Comparison of ENCODE assay signal across 2 cellular contexts in the genomic region with DNA sequence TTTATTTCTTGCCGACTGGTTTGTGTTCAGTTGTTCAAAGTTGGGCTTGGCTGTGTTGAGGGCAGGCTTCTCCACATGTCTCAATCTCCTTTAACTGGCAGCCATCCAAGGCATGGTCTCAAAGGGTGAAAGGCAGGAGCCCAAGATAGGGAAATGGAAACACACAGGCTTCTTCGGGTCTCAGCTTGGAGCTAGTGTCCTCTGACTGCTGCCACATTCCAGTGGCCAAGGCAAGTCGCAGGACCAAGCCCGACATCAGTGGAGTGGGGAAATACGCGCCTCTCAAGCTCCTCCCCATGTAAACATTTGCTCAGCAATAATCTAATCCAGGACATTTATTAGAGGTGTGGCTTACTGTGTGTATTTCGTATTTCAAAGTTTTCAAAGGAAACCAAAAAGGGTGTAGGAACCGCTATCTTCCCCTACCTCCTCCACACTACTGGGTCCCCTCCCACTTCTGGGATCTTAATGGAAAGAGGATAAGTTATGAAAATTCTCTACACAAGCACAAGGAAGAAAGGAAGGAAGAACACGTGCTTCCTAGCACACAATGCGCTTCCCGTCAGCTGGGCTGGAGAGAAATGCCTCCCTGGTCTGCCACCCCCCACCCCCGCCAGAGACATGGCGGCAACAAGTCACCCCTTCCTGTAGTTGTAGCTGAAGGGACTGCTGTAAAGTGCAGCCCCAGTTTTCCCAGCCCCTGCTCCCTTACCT.
TF ChIP-seq lines count a peak whose summit lies in the region.

No MANE protein-coding gene starts in this region.

TF ChIP-seq in IMR-90, 13 proteins besides CTCF, POLR2A, EP300 and RAD21 (continued from another document):
- TF ChIP-seq RFX5 (IDR thresholded peaks at IDR 0.05; ENCODE audit: low read depth, low read length) = no peak
- TF ChIP-seq MAFK (IDR thresholded peaks at IDR 0.05; ENCODE audit: low read depth, low read length) = no peak
- no peak for TF ChIP-seq ELK1 (IDR thresholded peaks at IDR 0.05; ENCODE audit: borderline replicate concordance, low read depth, low read length)
- no peak for TF ChIP-seq CHD1 (IDR thresholded peaks at IDR 0.05; ENCODE audit: low read depth, low read length)
- no peak for TF ChIP-seq FOS (IDR thresholded peaks at IDR 0.05; ENCODE audit: low read depth, low read length)
- TF ChIP-seq MAZ (IDR thresholded peaks at IDR 0.05; ENCODE audit: borderline replicate concordance, low read depth, low read length) = no peak
- no peak for TF ChIP-seq CEBPB (IDR thresholded peaks at IDR 0.05; ENCODE audit: low read depth, low read length)
- no peak for TF ChIP-seq NFE2L2 (IDR thresholded peaks at IDR 0.05; ENCODE audit: low read depth, low read length)
- TF ChIP-seq SMC3 (IDR thresholded peaks at IDR 0.05; ENCODE audit: low read depth, low read length) = no peak
- TF ChIP-seq, protein P1, sequence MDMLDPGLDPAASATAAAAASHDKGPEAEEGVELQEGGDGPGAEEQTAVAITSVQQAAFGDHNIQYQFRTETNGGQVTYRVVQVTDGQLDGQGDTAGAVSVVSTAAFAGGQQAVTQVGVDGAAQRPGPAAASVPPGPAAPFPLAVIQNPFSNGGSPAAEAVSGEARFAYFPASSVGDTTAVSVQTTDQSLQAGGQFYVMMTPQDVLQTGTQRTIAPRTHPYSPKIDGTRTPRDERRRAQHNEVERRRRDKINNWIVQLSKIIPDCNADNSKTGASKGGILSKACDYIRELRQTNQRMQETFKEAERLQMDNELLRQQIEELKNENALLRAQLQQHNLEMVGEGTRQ (IDR thresholded peaks at IDR 0.05; ENCODE audit: low read depth, low read length) = no peak
- no peak for TF ChIP-seq RCOR1 (IDR thresholded peaks at IDR 0.05; ENCODE audit: insufficient replicate concordance, low read length)

TF ChIP-seq in liver, 16 proteins besides CTCF, POLR2A, EP300 and RAD21 (continued from another document):
- TF ChIP-seq, protein P2, sequence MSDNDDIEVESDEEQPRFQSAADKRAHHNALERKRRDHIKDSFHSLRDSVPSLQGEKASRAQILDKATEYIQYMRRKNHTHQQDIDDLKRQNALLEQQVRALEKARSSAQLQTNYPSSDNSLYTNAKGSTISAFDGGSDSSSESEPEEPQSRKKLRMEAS (IDR thresholded peaks at IDR 0.05) = peak; percentile 44
- no peak for TF ChIP-seq NR2F2 (IDR thresholded peaks at IDR 0.05)
- TF ChIP-seq YY1 (IDR thresholded peaks at IDR 0.05) = no peak
- TF ChIP-seq, protein P3, sequence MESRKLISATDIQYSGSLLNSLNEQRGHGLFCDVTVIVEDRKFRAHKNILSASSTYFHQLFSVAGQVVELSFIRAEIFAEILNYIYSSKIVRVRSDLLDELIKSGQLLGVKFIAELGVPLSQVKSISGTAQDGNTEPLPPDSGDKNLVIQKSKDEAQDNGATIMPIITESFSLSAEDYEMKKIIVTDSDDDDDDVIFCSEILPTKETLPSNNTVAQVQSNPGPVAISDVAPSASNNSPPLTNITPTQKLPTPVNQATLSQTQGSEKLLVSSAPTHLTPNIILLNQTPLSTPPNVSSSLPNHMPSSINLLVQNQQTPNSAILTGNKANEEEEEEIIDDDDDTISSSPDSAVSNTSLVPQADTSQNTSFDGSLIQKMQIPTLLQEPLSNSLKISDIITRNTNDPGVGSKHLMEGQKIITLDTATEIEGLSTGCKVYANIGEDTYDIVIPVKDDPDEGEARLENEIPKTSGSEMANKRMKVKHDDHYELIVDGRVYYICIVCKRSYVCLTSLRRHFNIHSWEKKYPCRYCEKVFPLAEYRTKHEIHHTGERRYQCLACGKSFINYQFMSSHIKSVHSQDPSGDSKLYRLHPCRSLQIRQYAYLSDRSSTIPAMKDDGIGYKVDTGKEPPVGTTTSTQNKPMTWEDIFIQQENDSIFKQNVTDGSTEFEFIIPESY (IDR thresholded peaks at IDR 0.05) = no peak
